In the genomic region with DNA sequence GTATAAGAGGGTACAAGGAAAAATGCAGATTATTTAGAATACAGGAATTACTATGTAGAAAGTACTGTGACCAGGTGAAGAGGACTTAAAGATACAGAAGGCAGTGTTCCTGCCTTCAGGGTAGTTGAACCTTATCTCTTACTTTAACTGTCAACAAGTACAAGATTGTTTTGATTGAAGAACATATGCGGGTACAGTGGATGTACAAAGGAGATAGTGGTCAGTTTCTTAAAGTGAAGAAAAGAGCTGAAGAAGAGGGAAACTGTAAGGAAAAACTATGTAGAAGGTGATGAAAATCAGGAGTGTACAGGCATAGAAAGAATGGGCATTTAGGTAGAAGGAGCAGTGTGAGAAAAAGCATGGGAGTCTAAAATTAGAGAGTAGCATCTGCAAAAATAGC, we compare ENCODE assay signal across 15 cellular contexts. TPM values are rescaled to one million over a fixed set of nuclear protein-coding genes. Genes with fewer than 3 reads are reported as not detected.
DNase-seq lines count a peak whose midpoint lies in the region; ATAC-seq and TF ChIP-seq lines count a peak whose summit lies in the region.
"Had no signal": no experiment of that assay in that cellular context is flagged by ENCODE, and none has a peak within 500 bp of the region (broad histone marks: within the 10 kb centered on the region; RNA-seq: fewer than 3 reads in every experiment).

No MANE protein-coding gene starts in this region.

- 98 to 100% methylated on average over 1 of the region's 1 CpG for WGBS in endodermal cell (ENCODE audit: insufficient coverage in 1 of 2, insufficient read length in 1 of 2), 2 experiments
- WGBS in smooth muscle cell (ENCODE audit: low lambda C conversion rate), result 71% methylated on average over 1 of the region's 1 CpG

- H3K4me3 Mint-ChIP-seq in activated CD8-positive, alpha-beta memory T cell treated with anti-CD3 and anti-CD28 coated beads, Interleukin-2, amount 10 ng/mL, durations not matched to agents 7 days and 5 days, result peak overlapping the region; percentile 80
- no peak overlapping the region for H3K4me3 Mint-ChIP-seq in endodermal cell

- H3K79me2 ChIP-seq in smooth muscle cell (ENCODE audit: low read depth), result peaks cover 70% of the 10 kb centered on the region

- no peaks in the 10 kb centered on the region for H3K9me3 Mint-ChIP-seq in activated CD8-positive, alpha-beta memory T cell treated with anti-CD3 and anti-CD28 coated beads, Interleukin-2, amount 10 ng/mL, durations not matched to agents 7 days and 5 days (ENCODE audit: low read depth)
- no peaks in the 10 kb centered on the region for H3K9me3 Mint-ChIP-seq in endodermal cell
- H3K9me3 Mint-ChIP-seq: activated naive CD4-positive, alpha-beta T cell treated with anti-CD3 and anti-CD28 coated beads for 36 hours had no signal

- no peak for DNase-seq in activated CD8-positive, alpha-beta memory T cell treated with anti-CD3 and anti-CD28 coated beads, Interleukin-2, amount 10 ng/mL, durations not matched to agents 7 days and 5 days
- no peak for DNase-seq in activated CD8-positive, alpha-beta memory T cell treated with anti-CD3 and anti-CD28 coated beads, Interleukin-2, amount 50 U/mL, for 48 hours
- no peak for DNase-seq in Panc1 (ENCODE audit: low read depth, low spot score)
- DNase-seq in endodermal cell, result no peak
- DNase-seq in smooth muscle cell (lab: John Stamatoyannopoulos, UW; ENCODE audit: unreplicated experiment), result no peak
- no peak for DNase-seq in SKM-1 treated with dmso at 0.1 percent for 144 hours (lab: John Stamatoyannopoulos, UW; ENCODE audit: unreplicated experiment)
- DNase-seq in activated CD4-positive, CD25-positive, alpha-beta regulatory T cell treated with anti-CD3 and anti-CD28 coated beads, Interleukin-2, amount 50 U/mL, for 72 hours, result no peak
- DNase-seq: activated naive CD4-positive, alpha-beta T cell treated with anti-CD3 and anti-CD28 coated beads for 36 hours; hippocampal formation; left ventricle myocardium superior; NCI-H1105; NCI-H226; spleen had no signal

- H3K27me3 ChIP-seq in Panc1 (ENCODE audit: control insufficient read depth, insufficient read depth, low read length) (no peaks in the 10 kb centered on the region), endodermal cell (ENCODE audit: control insufficient read depth, insufficient read depth, low read length, poor library complexity, severe bottlenecking) (no peaks in the 10 kb centered on the region), smooth muscle cell (ENCODE audit: low read depth) (no peaks in the 10 kb centered on the region)
- H3K27me3 ChIP-seq: spleen had no signal

- BruUV-seq in Panc1 (replicated peaks; lab: Mats Ljungman, UMichigan), result TSS peak; percentile 59

- CTCF ChIA-PET in activated CD8-positive, alpha-beta memory T cell treated with anti-CD3 and anti-CD28 coated beads, Interleukin-2, amount 10 ng/mL, durations not matched to agents 7 days and 5 days (lab: Charles Lee), result interaction anchor here (2.8 kb wide), 1 partner anchor 39 kb away, joined by 9 read pairs; no protein-coding TSS in a partner anchor
- CTCF ChIA-PET in Panc1 (lab: Charles Lee), result no interaction called here

- H3K27ac ChIP-seq in Panc1 (ENCODE audit: low read length) (peak overlapping the region; percentile 87), endodermal cell (ENCODE audit: low read depth, low read length) (no peak overlapping the region), smooth muscle cell (ENCODE audit: low read depth) (no peak overlapping the region)
- H3K27ac ChIP-seq: thoracic aorta had no signal

- peaks cover 25% of the 10 kb centered on the region for H3K4me1 Mint-ChIP-seq in activated CD8-positive, alpha-beta memory T cell treated with anti-CD3 and anti-CD28 coated beads, Interleukin-2, amount 10 ng/mL, durations not matched to agents 7 days and 5 days
- peaks cover 16% of the 10 kb centered on the region for H3K4me1 Mint-ChIP-seq in endodermal cell

- in situ Hi-C loops in Panc1 (cut with HindIII; ENCODE audit: low pct_unique_long_range_greater_than_20kb, low sequenced_read_pairs), result no loop called here

- H3K4me3 ChIP-seq in Panc1 (ENCODE audit: low read depth in 2 of 2, low read length in 2 of 2) (peak overlapping the region in 1 of 2 experiments; percentile 93; a peak in 1 of 4 replicates), endodermal cell (ENCODE audit: low read length) (peak overlapping the region; percentile 88), smooth muscle cell (no peak overlapping the region)

- peak overlapping the region; percentile 98 for H3K4me2 ChIP-seq in smooth muscle cell

- H3K27me3 Mint-ChIP-seq in activated CD8-positive, alpha-beta memory T cell treated with anti-CD3 and anti-CD28 coated beads, Interleukin-2, amount 10 ng/mL, durations not matched to agents 7 days and 5 days, result peaks cover 6% of the 10 kb centered on the region
- H3K27me3 Mint-ChIP-seq in endodermal cell (ENCODE audit: insufficient read depth), result no peaks in the 10 kb centered on the region

- peaks cover 30% of the 10 kb centered on the region for H3K36me3 Mint-ChIP-seq in activated CD8-positive, alpha-beta memory T cell treated with anti-CD3 and anti-CD28 coated beads, Interleukin-2, amount 10 ng/mL, durations not matched to agents 7 days and 5 days
- H3K36me3 Mint-ChIP-seq in endodermal cell (ENCODE audit: low read depth), result peaks cover 33% of the 10 kb centered on the region

- no peak for ATAC-seq in activated CD8-positive, alpha-beta memory T cell treated with anti-CD3 and anti-CD28 coated beads, Interleukin-2, amount 10 ng/mL, durations not matched to agents 7 days and 5 days
- no peak for ATAC-seq in Panc1
- ATAC-seq in HG02852 (IDR thresholded peaks at IDR 0.05; ENCODE audit: unreplicated experiment), result no peak
- ATAC-seq: left ventricle myocardium superior had no signal

- H3K36me3 ChIP-seq in Panc1 (ENCODE audit: control insufficient read depth, insufficient read depth, low read length) (no peaks in the 10 kb centered on the region; the same call in 1 of the 2 replicates), endodermal cell (ENCODE audit: control insufficient read depth, insufficient read depth, low read length) (peaks cover 28% of the 10 kb centered on the region), smooth muscle cell (ENCODE audit: low read depth) (no peaks in the 10 kb centered on the region)
- H3K36me3 ChIP-seq: thoracic aorta had no signal

- POLR2A ChIA-PET in Panc1 (lab: Charles Lee), result no interaction called here

- H3K4me1 ChIP-seq in Panc1 (ENCODE audit: control insufficient read depth, insufficient read depth, low read length) (peaks cover 14% of the 10 kb centered on the region), endodermal cell (ENCODE audit: control insufficient read depth, insufficient read depth, low read length) (peaks cover 4% of the 10 kb centered on the region), smooth muscle cell (ENCODE audit: low read depth) (peaks cover 9% of the 10 kb centered on the region)

- H4K20me1 ChIP-seq in smooth muscle cell (ENCODE audit: low read depth), result peaks cover 29% of the 10 kb centered on the region

- H3F3A ChIP-seq in smooth muscle cell (ENCODE audit: low read depth), result no peaks in the 10 kb centered on the region

- H3K27ac Mint-ChIP-seq in activated CD8-positive, alpha-beta memory T cell treated with anti-CD3 and anti-CD28 coated beads, Interleukin-2, amount 10 ng/mL, durations not matched to agents 7 days and 5 days, result peak overlapping the region; percentile 91
- H3K27ac Mint-ChIP-seq in endodermal cell, result no peak overlapping the region
- H3K27ac Mint-ChIP-seq: activated naive CD4-positive, alpha-beta T cell treated with anti-CD3 and anti-CD28 coated beads for 36 hours had no signal

- intact Hi-C loops in Panc1 (cut with micrococcal nuclease; ENCODE audit: unreplicated experiment), result no loop called here

- TF ChIP-seq CTCF in Panc1 (IDR thresholded peaks at IDR 0.05), result no peak
- no peak for TF ChIP-seq CTCF in endodermal cell (conservative IDR thresholded peaks at IDR 0.05)
- TF ChIP-seq CTCF in smooth muscle cell (IDR thresholded peaks at IDR 0.05; ENCODE audit: borderline replicate concordance, insufficient read depth, poor library complexity, severe bottlenecking), result no peak

- no peaks in the 10 kb centered on the region for H3K9me3 ChIP-seq in Panc1 (ENCODE audit: control insufficient read depth, insufficient read depth, low read depth, low read length)
- H3K9me3 ChIP-seq in endodermal cell (ENCODE audit: control insufficient read depth, low read length), result no peaks in the 10 kb centered on the region
- H3K9me3 ChIP-seq in smooth muscle cell (replicated peaks; ENCODE audit: low read depth), result no peaks in the 10 kb centered on the region
- H3K9me3 ChIP-seq: spleen, thoracic aorta had no signal

- H2AFZ ChIP-seq in smooth muscle cell (ENCODE audit: low read depth), result no peak overlapping the region

- H3K9ac ChIP-seq in endodermal cell (ENCODE audit: extremely low read depth, low read length, poor library complexity, severe bottlenecking) (no peak overlapping the region), smooth muscle cell (ENCODE audit: low read depth) (no peak overlapping the region)

RNA-seq across cellular contexts. Expression of a gene that starts 2.2 kb away (rescaled TPM):
- 10 to 100 TPM; 55.1 to 57.2 TPM for total RNA-seq in activated CD8-positive, alpha-beta memory T cell treated with anti-CD3 and anti-CD28 coated beads, Interleukin-2, amount 10 ng/mL, durations not matched to agents 7 days and 5 days
- total RNA-seq in Panc1 (2021; ENCODE audit: unreplicated experiment) (70.0 TPM), endodermal cell (10 to 100 TPM; 60.5 to 64.9 TPM), smooth muscle cell (33.6 and 42.9 TPM in 2 replicates)
- 62.5 TPM for polyA plus RNA-seq in Panc1 (2012; ENCODE audit: insufficient read length)
- 44.6 TPM for polyA plus RNA-seq in endodermal cell (2013, experiment 1 of 2)
- polyA plus RNA-seq in endodermal cell (2013, experiment 2 of 2), result 46.1 TPM
- 33.3 and 40.9 TPM in 2 replicates for polyA plus RNA-seq in smooth muscle cell
